8 cellular contexts compared by ENCODE assay signal in genomic region chr1:173202430-173203145, GRCh38. TPM values are rescaled to one million over a fixed set of nuclear protein-coding genes. Genes with fewer than 3 reads are reported as not detected.
DNase-seq lines count a peak whose midpoint lies in the region; ATAC-seq and TF ChIP-seq lines count a peak whose summit lies in the region.

No MANE protein-coding gene starts in this region.

- peak; percentile 55 for TF ChIP-seq CTCF in astrocyte of the cerebellum (IDR thresholded peaks at IDR 0.05; ENCODE audit: low read depth, low read length, missing control alignments)

- no peaks in the 10 kb centered on the region for H3K9me3 Mint-ChIP-seq in activated naive CD8-positive, alpha-beta T cell treated with anti-CD3 and anti-CD28 coated beads, Interleukin-2, amount 10 ng/mL, durations not matched to agents 7 days and 5 days
- no peaks in the 10 kb centered on the region for H3K9me3 Mint-ChIP-seq in activated naive CD8-positive, alpha-beta T cell treated with anti-CD3 and anti-CD28 coated beads for 36 hours

- no peak for ATAC-seq in activated naive CD8-positive, alpha-beta T cell treated with anti-CD3 and anti-CD28 coated beads, Interleukin-2, amount 10 ng/mL, durations not matched to agents 7 days and 5 days (ENCODE audit: low read depth)
- no peak for ATAC-seq in GM21786 (IDR thresholded peaks at IDR 0.05; ENCODE audit: unreplicated experiment)

- H3K36me3 Mint-ChIP-seq in activated naive CD8-positive, alpha-beta T cell treated with anti-CD3 and anti-CD28 coated beads, Interleukin-2, amount 10 ng/mL, durations not matched to agents 7 days and 5 days: no peaks in the 10 kb centered on the region
- peaks cover 3% of the 10 kb centered on the region for H3K36me3 Mint-ChIP-seq in activated naive CD8-positive, alpha-beta T cell treated with anti-CD3 and anti-CD28 coated beads for 36 hours

- peak overlapping the region; percentile 28 for H3K4me3 Mint-ChIP-seq in activated naive CD8-positive, alpha-beta T cell treated with anti-CD3 and anti-CD28 coated beads, Interleukin-2, amount 10 ng/mL, durations not matched to agents 7 days and 5 days
- no peak overlapping the region for H3K4me3 Mint-ChIP-seq in activated naive CD8-positive, alpha-beta T cell treated with anti-CD3 and anti-CD28 coated beads for 36 hours

- POLR2A ChIA-PET in activated naive CD8-positive, alpha-beta T cell treated with anti-CD3 and anti-CD28 coated beads, Interleukin-2, amount 10 ng/mL, durations not matched to agents 7 days and 5 days (lab: Charles Lee): interaction anchor here (2.1 kb wide), 1 partner anchor 377 kb away, joined by 9 read pairs; no protein-coding TSS in a partner anchor

- H3K27ac Mint-ChIP-seq in activated naive CD8-positive, alpha-beta T cell treated with anti-CD3 and anti-CD28 coated beads, Interleukin-2, amount 10 ng/mL, durations not matched to agents 7 days and 5 days: no peak overlapping the region
- H3K27ac Mint-ChIP-seq in activated naive CD8-positive, alpha-beta T cell treated with anti-CD3 and anti-CD28 coated beads for 36 hours: no peak overlapping the region

- no peak for DNase-seq in activated naive CD8-positive, alpha-beta T cell treated with anti-CD3 and anti-CD28 coated beads, Interleukin-2, amount 10 ng/mL, durations not matched to agents 7 days and 5 days
- DNase-seq in activated naive CD8-positive, alpha-beta T cell treated with anti-CD3 and anti-CD28 coated beads for 36 hours: no peak
- DNase-seq in NCI-H1105 (lab: John Stamatoyannopoulos, UW) (peak; percentile 2), astrocyte of the cerebellum (ENCODE audit: low read depth) (peak; percentile 91), inferior parietal cortex (ENCODE audit: extremely low spot score) (peak; percentile 71), superior temporal gyrus (ENCODE audit: extremely low spot score) (peak; percentile 80), NCI-H2227 (lab: John Stamatoyannopoulos, UW; ENCODE audit: unreplicated experiment) (no peak)

- H3K4me1 Mint-ChIP-seq in activated naive CD8-positive, alpha-beta T cell treated with anti-CD3 and anti-CD28 coated beads, Interleukin-2, amount 10 ng/mL, durations not matched to agents 7 days and 5 days: peaks cover 44% of the 10 kb centered on the region
- H3K4me1 Mint-ChIP-seq in activated naive CD8-positive, alpha-beta T cell treated with anti-CD3 and anti-CD28 coated beads for 36 hours: peaks cover 46% of the 10 kb centered on the region

- H3K4me3 ChIP-seq in astrocyte of the cerebellum (ENCODE audit: low read depth, low read length): no peak overlapping the region

- in situ Hi-C loops in astrocyte of the cerebellum (cut with HindIII; ENCODE audit: low sequenced_read_pairs): no loop called here

- H3K27me3 Mint-ChIP-seq in activated naive CD8-positive, alpha-beta T cell treated with anti-CD3 and anti-CD28 coated beads, Interleukin-2, amount 10 ng/mL, durations not matched to agents 7 days and 5 days: no peaks in the 10 kb centered on the region
- no peaks in the 10 kb centered on the region for H3K27me3 Mint-ChIP-seq in activated naive CD8-positive, alpha-beta T cell treated with anti-CD3 and anti-CD28 coated beads for 36 hours

RNA-seq across cellular contexts. Expression of gene TNFSF4, which starts 4.5 kb away (rescaled TPM):
- total RNA-seq in activated naive CD8-positive, alpha-beta T cell treated with anti-CD3 and anti-CD28 coated beads, Interleukin-2, amount 10 ng/mL, durations not matched to agents 7 days and 5 days: 1 to 10 TPM; 4.0 TPM
- 1 to 10 TPM; 4.1 to 5.2 TPM for total RNA-seq in activated naive CD8-positive, alpha-beta T cell treated with anti-CD3 and anti-CD28 coated beads for 36 hours

Comparison
In these comparisons a context has a peak if more than half of its experiments do, and no peak if none do; other contexts are left out.
1. DNase-seq: peak in NCI-H1105 (single experiment), astrocyte of the cerebellum (single experiment), inferior parietal cortex (single experiment) and superior temporal gyrus (single experiment); none in activated naive CD8-positive, alpha-beta T cell treated with anti-CD3 and anti-CD28 coated beads, Interleukin-2, amount 10 ng/mL, durations not matched to agents 7 days and 5 days (single experiment), activated naive CD8-positive, alpha-beta T cell treated with anti-CD3 and anti-CD28 coated beads for 36 hours (single experiment) and NCI-H2227 (single experiment).